Comparison of ENCODE assay signal across 17 cellular contexts in the genomic region with DNA sequence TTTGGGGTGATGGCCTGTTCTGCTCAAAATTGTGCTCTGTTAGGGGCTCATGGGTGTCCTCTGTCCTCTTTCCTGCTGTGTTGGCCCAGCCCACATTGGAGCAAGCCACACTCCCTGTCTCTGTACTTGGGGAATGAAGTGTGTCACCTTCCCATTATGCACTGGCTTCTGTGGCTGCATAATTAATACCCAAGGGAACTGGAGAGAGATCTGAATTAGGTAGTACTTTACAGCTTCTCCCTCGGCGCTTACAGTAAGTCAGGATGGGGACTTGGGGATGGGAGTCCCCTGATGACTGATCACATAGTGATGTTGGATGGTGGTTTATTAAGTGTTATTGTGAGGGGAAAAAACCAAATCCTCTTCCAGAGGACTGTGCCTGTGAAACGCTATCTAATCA.
DNase-seq lines count a peak whose midpoint lies in the region; ATAC-seq and TF ChIP-seq lines count a peak whose summit lies in the region.
"Had no signal": no experiment of that assay in that cellular context is flagged by ENCODE, and none has a peak within 500 bp of the region (broad histone marks: within the 10 kb centered on the region; RNA-seq: fewer than 3 reads in every experiment).

No MANE protein-coding gene starts in this region.

- no peak for TF ChIP-seq EP300 in SK-N-SH (IDR thresholded peaks at IDR 0.05; ENCODE audit: borderline replicate concordance in 1 of 2, low read depth in 1 of 2, low read length in 1 of 2)

- intact Hi-C loops in Panc1 (cut with micrococcal nuclease; ENCODE audit: unreplicated experiment) (no loop called here), uterus (cut with DNase I; ENCODE audit: low total_unique reads) (loop anchor here (10.0 kb wide), 1 partner anchor 113 kb away; the partner anchor contains the start of gene FOXO3)

- H3F3A ChIP-seq in SK-N-SH (replicated peaks; ENCODE audit: insufficient read depth): peaks cover 5% of the 10 kb centered on the region

- peaks cover 7% of the 10 kb centered on the region in 2 experiments for H3K36me3 ChIP-seq in SK-N-SH (replicated peaks in 1 of 2; ENCODE audit: control insufficient read depth in 1 of 2, insufficient read depth in 2 of 2, low read length in 1 of 2)
- H3K36me3 ChIP-seq in Panc1 (ENCODE audit: control insufficient read depth, insufficient read depth, low read length): no peaks in the 10 kb centered on the region
- H3K36me3 ChIP-seq in uterus: no peaks in the 10 kb centered on the region

- 91% methylated on average over 3 of the region's 3 CpGs for WGBS in SK-N-SH (ENCODE audit: low lambda C conversion rate)

- 0 out of 2 replicates have a peak overlapping the region, but pooled peaks have one; percentile 25 for H3K4me2 ChIP-seq in SK-N-SH

- H3K9me3 ChIP-seq in SK-N-SH: no peaks in the 10 kb centered on the region
- no peaks in the 10 kb centered on the region for H3K9me3 ChIP-seq in Panc1 (ENCODE audit: control insufficient read depth, insufficient read depth, low read depth, low read length)
- no peaks in the 10 kb centered on the region for H3K9me3 ChIP-seq in uterus
- H3K9me3 ChIP-seq: ascending aorta, SJCRH30 had no signal

- H3K4me1 ChIP-seq in SK-N-SH (ENCODE audit: control insufficient read depth in 1 of 2, insufficient read depth in 2 of 2, low read depth in 1 of 2, low read length in 1 of 2) (peaks cover 40 to 43% of the 10 kb centered on the region in 2 experiments), Panc1 (ENCODE audit: control insufficient read depth, insufficient read depth, low read length) (peaks cover 43% of the 10 kb centered on the region), uterus (peaks cover 11 to 14% of the 10 kb centered on the region in 2 donors)
- H3K4me1 ChIP-seq: SJCRH30 had no signal

- CTCF ChIA-PET in SK-N-SH (lab: Yijun Ruan, JAX): interaction anchor here (1.2 to 2.2 kb wide), 2 partner anchors 10 to 216 kb away, joined by 4 to 5 read pairs; no protein-coding TSS in a partner anchor
- CTCF ChIA-PET in Panc1 (lab: Charles Lee): interaction anchor here (0.9 kb wide), 1 partner anchor 119 kb away, joined by 3 read pairs; no protein-coding TSS in a partner anchor

- H3K9me2 ChIP-seq in SK-N-SH: no peaks in the 10 kb centered on the region

- H3K4me3 ChIP-seq in SK-N-SH (ENCODE audit: low read depth in 2 of 2, low read length in 1 of 2) (no peak overlapping the region), Panc1 (ENCODE audit: low read depth in 2 of 2, low read length in 2 of 2) (no peak overlapping the region), uterus (no peak overlapping the region)
- H3K4me3 ChIP-seq: ascending aorta, SJCRH30 had no signal

- no peak for DNase-seq in SK-N-SH
- no peak for DNase-seq in Panc1 (ENCODE audit: low read depth, low spot score)
- DNase-seq in left lobe of liver (ENCODE audit: low spot score): no peak
- no peak for DNase-seq in uterus
- no peak for DNase-seq in HCEC 1CT
- DNase-seq: activated CD8-positive, alpha-beta T cell treated with anti-CD3 and anti-CD28 coated beads, Interleukin-2, amount 10 ng/mL, durations not matched to agents 7 days and 5 days; dermis blood vessel endothelial cell; hypothalamus; NCI-H1694; NK-92 treated with Interleukin-12 subunit alpha and Interleukin-12 subunit beta, amount 100 ng/mL, for 24 hours; SJCRH30; stimulated activated naive B cell treated with anti-CD40 and anti-IgM and Interleukin-4, amounts not matched to agents 10 μg/mL and 1 μg/mL and 100 μg/mL, for 72 hours had no signal

- no peak for TF ChIP-seq POLR2A in uterus (IDR thresholded peaks at IDR 0.05)

- no peak for ATAC-seq in SK-N-SH treated with all-trans-retinoic acid at 6 μM for 48 hours
- ATAC-seq in Panc1: peak; percentile 13
- peak; percentile 20 for ATAC-seq in left lobe of liver
- no peak for ATAC-seq in GM19467 (IDR thresholded peaks at IDR 0.05; ENCODE audit: unreplicated experiment)
- ATAC-seq in HG02973 (IDR thresholded peaks at IDR 0.05; ENCODE audit: unreplicated experiment): no peak
- ATAC-seq: activated CD8-positive, alpha-beta T cell treated with anti-CD3 and anti-CD28 coated beads, Interleukin-2, amount 10 ng/mL, durations not matched to agents 7 days and 5 days; sciatic nerve; stimulated activated naive B cell treated with anti-CD40 and anti-IgM and Interleukin-4, amounts not matched to agents 10 μg/mL and 1 μg/mL and 100 μg/mL, for 72 hours had no signal

- H3K27me3 ChIP-seq in SK-N-SH (ENCODE audit: insufficient read depth): no peaks in the 10 kb centered on the region
- no peaks in the 10 kb centered on the region for H3K27me3 ChIP-seq in Panc1 (ENCODE audit: control insufficient read depth, insufficient read depth, low read length)
- H3K27me3 ChIP-seq in uterus: no peaks in the 10 kb centered on the region
- H3K27me3 ChIP-seq: ascending aorta, SJCRH30 had no signal

- no TSS peak for BruUV-seq in Panc1 (replicated peaks; lab: Mats Ljungman, UMichigan)

- no peak overlapping the region for H2AFZ ChIP-seq in SK-N-SH (ENCODE audit: low read depth)

- no peak for TF ChIP-seq RAD21 in SK-N-SH (IDR thresholded peaks at IDR 0.05; ENCODE audit: low read length)

- in situ Hi-C loops in Panc1 (cut with HindIII; ENCODE audit: low pct_unique_long_range_greater_than_20kb, low sequenced_read_pairs): no loop called here

- peaks cover 63% of the 10 kb centered on the region for H4K20me1 ChIP-seq in SK-N-SH (ENCODE audit: insufficient read depth)

- peaks cover 36% of the 10 kb centered on the region for H3K79me2 ChIP-seq in SK-N-SH (ENCODE audit: insufficient read depth)

- H3K27ac ChIP-seq in SK-N-SH (ENCODE audit: low read depth in 2 of 2, low read length in 1 of 2) (peak overlapping the region; percentile 23 to 87; a peak in 3 of 4 replicates), Panc1 (ENCODE audit: low read length) (peak overlapping the region; percentile 68), uterus (peak overlapping the region; percentile 57 to 61)
- H3K27ac ChIP-seq: SJCRH30 had no signal

- POLR2A ChIA-PET in SK-N-SH (lab: Yijun Ruan, JAX) (no interaction called here), Panc1 (lab: Charles Lee) (no interaction called here)

- no peak for TF ChIP-seq CTCF in SK-N-SH (IDR thresholded peaks at IDR 0.05)
- TF ChIP-seq CTCF in Panc1 (IDR thresholded peaks at IDR 0.05): no peak
- no peak for TF ChIP-seq CTCF in uterus (IDR thresholded peaks at IDR 0.05)

- H3K9ac ChIP-seq in SK-N-SH: no peak overlapping the region

TF ChIP-seq in SK-N-SH, 30 proteins besides CTCF, POLR2A, EP300 and RAD21:
- TF ChIP-seq TCF12 (IDR thresholded peaks at IDR 0.05): no peak
- TF ChIP-seq TEAD4 (IDR thresholded peaks at IDR 0.05; ENCODE audit: borderline replicate concordance, insufficient read depth): no peak
- no peak for TF ChIP-seq CHD2 (IDR thresholded peaks at IDR 0.05; ENCODE audit: low read length, partially characterized antibody)
- TF ChIP-seq GATA2 (CRISPR knock-in tag; IDR thresholded peaks at IDR 0.05): no peak
- no peak for TF ChIP-seq EZH2phosphoT487 (IDR thresholded peaks at IDR 0.05; ENCODE audit: borderline replicate concordance, low read depth)
- no peak for TF ChIP-seq SIN3A (IDR thresholded peaks at IDR 0.05; ENCODE audit: borderline replicate concordance, low read depth, low read length)

TF ChIP-seq in SK-N-SH treated with all-trans-retinoic acid at 6 μM for 48 hours, 23 proteins besides CTCF, POLR2A, EP300 and RAD21:
- TF ChIP-seq ZFP30 (CRISPR knock-in tag; IDR thresholded peaks at IDR 0.05): no peak
- no peak for TF ChIP-seq BACH2 (CRISPR knock-in tag; IDR thresholded peaks at IDR 0.05; ENCODE audit: borderline replicate concordance)
- TF ChIP-seq ARNTL (CRISPR knock-in tag; IDR thresholded peaks at IDR 0.05; ENCODE audit: borderline replicate concordance, low read depth): no peak
- TF ChIP-seq ZFP3 (CRISPR knock-in tag; IDR thresholded peaks at IDR 0.05): no peak
- TF ChIP-seq TOX (CRISPR knock-in tag; IDR thresholded peaks at IDR 0.05; ENCODE audit: borderline replicate concordance): no peak
- TF ChIP-seq ESRRG (CRISPR knock-in tag; IDR thresholded peaks at IDR 0.05): no peak
- no peak for TF ChIP-seq CSRNP3 (CRISPR knock-in tag; IDR thresholded peaks at IDR 0.05)
- TF ChIP-seq ZNF70 (CRISPR knock-in tag; IDR thresholded peaks at IDR 0.05): no peak
- TF ChIP-seq ZNF8 (CRISPR knock-in tag; IDR thresholded peaks at IDR 0.05): no peak
- TF ChIP-seq, protein P1, sequence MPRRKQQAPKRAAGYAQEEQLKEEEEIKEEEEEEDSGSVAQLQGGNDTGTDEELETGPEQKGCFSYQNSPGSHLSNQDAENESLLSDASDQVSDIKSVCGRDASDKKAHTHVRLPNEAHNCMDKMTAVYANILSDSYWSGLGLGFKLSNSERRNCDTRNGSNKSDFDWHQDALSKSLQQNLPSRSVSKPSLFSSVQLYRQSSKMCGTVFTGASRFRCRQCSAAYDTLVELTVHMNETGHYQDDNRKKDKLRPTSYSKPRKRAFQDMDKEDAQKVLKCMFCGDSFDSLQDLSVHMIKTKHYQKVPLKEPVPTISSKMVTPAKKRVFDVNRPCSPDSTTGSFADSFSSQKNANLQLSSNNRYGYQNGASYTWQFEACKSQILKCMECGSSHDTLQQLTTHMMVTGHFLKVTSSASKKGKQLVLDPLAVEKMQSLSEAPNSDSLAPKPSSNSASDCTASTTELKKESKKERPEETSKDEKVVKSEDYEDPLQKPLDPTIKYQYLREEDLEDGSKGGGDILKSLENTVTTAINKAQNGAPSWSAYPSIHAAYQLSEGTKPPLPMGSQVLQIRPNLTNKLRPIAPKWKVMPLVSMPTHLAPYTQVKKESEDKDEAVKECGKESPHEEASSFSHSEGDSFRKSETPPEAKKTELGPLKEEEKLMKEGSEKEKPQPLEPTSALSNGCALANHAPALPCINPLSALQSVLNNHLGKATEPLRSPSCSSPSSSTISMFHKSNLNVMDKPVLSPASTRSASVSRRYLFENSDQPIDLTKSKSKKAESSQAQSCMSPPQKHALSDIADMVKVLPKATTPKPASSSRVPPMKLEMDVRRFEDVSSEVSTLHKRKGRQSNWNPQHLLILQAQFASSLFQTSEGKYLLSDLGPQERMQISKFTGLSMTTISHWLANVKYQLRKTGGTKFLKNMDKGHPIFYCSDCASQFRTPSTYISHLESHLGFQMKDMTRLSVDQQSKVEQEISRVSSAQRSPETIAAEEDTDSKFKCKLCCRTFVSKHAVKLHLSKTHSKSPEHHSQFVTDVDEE (CRISPR knock-in tag; IDR thresholded peaks at IDR 0.05): no peak
- TF ChIP-seq SNAI2 (CRISPR knock-in tag; IDR thresholded peaks at IDR 0.05): no peak
TF ChIP-seq in SK-N-SH treated with all-trans-retinoic acid at 6 μM for 48 hours: peak in this region for 0.

Comparison
In these comparisons a context has a peak if more than half of its experiments do, and no peak if none do; other contexts are left out.
1. ATAC-seq: peak in Panc1 (single experiment) and left lobe of liver (single experiment); none in SK-N-SH treated with all-trans-retinoic acid at 6 μM for 48 hours (single experiment), GM19467 (single experiment) and HG02973 (single experiment).
2. Peak in every context shown above with its lines, with median percentiles within 50 percentile points of each other: H3K27ac ChIP-seq.